ENCODE assay signal across 8 cellular contexts in genomic region chr1:17207966-17208418, GRCh38. TPM values are rescaled to one million over a fixed set of nuclear protein-coding genes. Genes with fewer than 3 reads are reported as not detected.
DNase-seq lines count a peak whose midpoint lies in the region; ATAC-seq and TF ChIP-seq lines count a peak whose summit lies in the region.

No MANE protein-coding gene starts in this region.

- H3K4me1 ChIP-seq in mucosa of descending colon (ENCODE audit: low read depth) (no peaks in the 10 kb centered on the region), ovary (ENCODE audit: insufficient read depth) (no peaks in the 10 kb centered on the region)

- no peak for TF ChIP-seq POLR2A in ovary (IDR thresholded peaks at IDR 0.05)

- H3K36me3 ChIP-seq in mucosa of descending colon (ENCODE audit: low read depth) (no peaks in the 10 kb centered on the region), ovary (no peaks in the 10 kb centered on the region)

- H3K27ac ChIP-seq in ovary, result no peak overlapping the region

- no peak for TF ChIP-seq EP300 in ovary (IDR thresholded peaks at IDR 0.05)

- ATAC-seq in GM21529 (IDR thresholded peaks at IDR 0.05; ENCODE audit: unreplicated experiment) (peak; percentile 63), mucosa of descending colon (peak; percentile 37)

- WGBS in ovary, 3 donors, result 55 to 75% (median 73%) methylated on average over 2 of the region's 2 CpGs

- H3K27me3 ChIP-seq in ovary, result no peaks in the 10 kb centered on the region

- TF ChIP-seq CTCF in AG10803 (conservative IDR thresholded peaks at IDR 0.05; ENCODE audit: low read length) (no peak), mucosa of descending colon (IDR thresholded peaks at IDR 0.05) (no peak), ovary (IDR thresholded peaks at IDR 0.05) (no peak)

- H3K4me3 ChIP-seq in AG10803 (ENCODE audit: low read length) (no peak overlapping the region), mucosa of descending colon (no peak overlapping the region), ovary (no peak overlapping the region)

- H3K9me3 ChIP-seq in mucosa of descending colon, result no peaks in the 10 kb centered on the region
- no peaks in the 10 kb centered on the region for H3K9me3 ChIP-seq in ovary

- DNase-seq in AG10803 (ENCODE audit: low read depth), result peak; percentile 68
- peak; percentile 15 for DNase-seq in NOMO-1 treated with dmso at 0.1 percent for 144 hours (lab: John Stamatoyannopoulos, UW; ENCODE audit: unreplicated experiment)
- peak; percentile 29 for DNase-seq in activated gamma-delta T cell treated with anti-CD3 and anti-CD28 coated beads, Interleukin-2, amount 50 U/mL, for 16 hours (ENCODE audit: low read depth)
- peak in 1 of 3 donors; percentile 10 for DNase-seq in mucosa of descending colon
- DNase-seq in NCI-H1048 (lab: John Stamatoyannopoulos, UW), result no peak
- no peak for DNase-seq in KG1 (lab: John Stamatoyannopoulos, UW)
- no peak for DNase-seq in ovary

- intact Hi-C loops in mucosa of descending colon (cut with DNase I, micrococcal nuclease), result no loop called here
- intact Hi-C loops in ovary (cut with DNase I), result no loop called here

RNA-seq across cellular contexts. Expression of gene PADI1, which starts 3.1 kb away (rescaled TPM):
- total RNA-seq in mucosa of descending colon, result under 1 TPM; 0.25 to 0.65 (median 0.38) TPM
- total RNA-seq in ovary, result under 1 TPM in 1 of 7 donors, not detected in 6; 0.07 TPM
- polyA plus RNA-seq in ovary, result not detected

RNA-seq across cellular contexts. Expression of gene PADI3, which starts 40.9 kb away (rescaled TPM):
- total RNA-seq in mucosa of descending colon (under 1 TPM in 2 of 3 donors, not detected in 1; 0.09 to 0.17 TPM), ovary (not detected)
- polyA plus RNA-seq in ovary, result not detected

Comparison
In these comparisons a context has a peak if more than half of its experiments do, and no peak if none do; other contexts are left out.
1. DNase-seq: peak in AG10803 (single experiment), NOMO-1 treated with dmso at 0.1 percent for 144 hours (single experiment) and activated gamma-delta T cell treated with anti-CD3 and anti-CD28 coated beads, Interleukin-2, amount 50 U/mL, for 16 hours (single experiment); none in NCI-H1048 (single experiment), KG1 (single experiment) and ovary (0 of 5).